ENCODE assay signal across 1 cellular context in genomic region chr21:37878946-37879660, GRCh38.
TF ChIP-seq lines count a peak whose summit lies in the region.

No MANE protein-coding gene starts in this region.

TF ChIP-seq in IMR-90, 13 proteins besides CTCF, POLR2A, EP300 and RAD21 (continued from another document):
- peak; percentile 69 for TF ChIP-seq CEBPB (IDR thresholded peaks at IDR 0.05; ENCODE audit: low read depth, low read length)
- peak; percentile 39; the same call in 1 of the 2 replicates for TF ChIP-seq FOS (IDR thresholded peaks at IDR 0.05; ENCODE audit: low read depth, low read length)
- TF ChIP-seq ELK1 (IDR thresholded peaks at IDR 0.05; ENCODE audit: borderline replicate concordance, low read depth, low read length) = no peak
